10 cellular contexts compared by ENCODE assay signal in the genomic region with DNA sequence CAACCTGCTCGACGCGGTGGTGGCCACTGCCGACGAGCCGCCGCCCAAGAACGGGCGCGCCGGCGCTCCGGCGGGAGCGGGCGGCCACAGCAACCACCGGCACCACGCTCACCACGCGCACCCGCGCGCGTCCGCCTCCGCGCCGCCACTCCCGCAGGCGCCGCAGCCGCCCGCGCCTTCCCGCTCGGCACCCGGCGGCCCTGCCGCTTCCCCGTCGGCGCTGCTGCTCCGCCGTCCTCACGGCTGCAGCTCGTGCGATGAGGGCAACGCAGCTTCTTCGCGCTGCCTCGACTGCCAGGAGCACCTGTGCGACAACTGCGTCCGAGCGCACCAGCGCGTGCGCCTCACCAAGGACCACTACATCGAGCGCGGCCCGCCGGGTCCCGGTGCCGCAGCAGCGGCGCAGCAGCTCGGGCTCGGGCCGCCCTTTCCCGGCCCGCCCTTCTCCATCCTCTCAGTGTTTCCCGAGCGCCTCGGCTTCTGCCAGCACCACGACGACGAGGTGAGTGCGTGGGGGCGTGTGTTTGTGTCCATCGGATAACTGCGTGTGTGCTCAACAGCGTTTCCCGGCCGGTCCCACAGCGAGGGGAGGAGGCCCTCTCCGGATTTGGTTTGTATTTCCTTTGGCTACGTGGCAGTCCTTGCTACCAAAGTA. TPM values are rescaled to one million over a fixed set of nuclear protein-coding genes. Genes with fewer than 3 reads are reported as not detected.
DNase-seq lines count a peak whose midpoint lies in the region; ATAC-seq and TF ChIP-seq lines count a peak whose summit lies in the region.
"Had no signal": no experiment of that assay in that cellular context is flagged by ENCODE, and none has a peak within 500 bp of the region (broad histone marks: within the 10 kb centered on the region; RNA-seq: fewer than 3 reads in every experiment).

No MANE protein-coding gene starts in this region.

- TF ChIP-seq POLR2A in heart left ventricle (IDR thresholded peaks at IDR 0.05) = no peak

- H3K27ac ChIP-seq in right cardiac atrium (ENCODE audit: low read length) = no peak overlapping the region
- H3K27ac ChIP-seq in heart left ventricle = no peak overlapping the region
- H3K27ac ChIP-seq in upper lobe of right lung = peak overlapping the region; percentile 60

- H3K36me3 ChIP-seq in heart left ventricle = no peaks in the 10 kb centered on the region
- no peaks in the 10 kb centered on the region for H3K36me3 ChIP-seq in upper lobe of right lung

- DNase-seq in right cardiac atrium (no peak), heart left ventricle (no peak), lung microvascular endothelial cell (ENCODE audit: low read depth in 2 of 2) (peak; percentile 4 to 11), upper lobe of right lung (peak; percentile 75), H4 (ENCODE audit: low spot score) (no peak), NCI-H82 treated with DMSO at 0.1 percent for 48 hours (lab: John Stamatoyannopoulos, UW; ENCODE audit: unreplicated experiment) (no peak)
- DNase-seq in activated naive CD4-positive, alpha-beta T cell treated with anti-CD3 and anti-CD28 coated beads, Interleukin-2, amount 50 U/mL, for 16 hours = peak; percentile 11
- DNase-seq: GF-D8, NCI-H446 treated with DMSO at 0.1 percent for 48 hours had no signal

- H3K27me3 ChIP-seq in right cardiac atrium (ENCODE audit: control insufficient read depth, insufficient read depth) (no peaks in the 10 kb centered on the region), heart left ventricle (peaks cover 33 to 74% (median 50%) of the 10 kb centered on the region in 9 donors), upper lobe of right lung (peaks cover 35% of the 10 kb centered on the region)

- H3K4me3 ChIP-seq in right cardiac atrium (ENCODE audit: low read length) (peak overlapping the region; percentile 29), heart left ventricle (peak overlapping the region in 6 of 12 donors; percentile 8 to 63 (median 49)), upper lobe of right lung (peak overlapping the region; percentile 56)

- no peaks in the 10 kb centered on the region for H3K9me3 ChIP-seq in right cardiac atrium (ENCODE audit: control insufficient read depth, low read length)
- no peaks in the 10 kb centered on the region for H3K9me3 ChIP-seq in heart left ventricle
- H3K9me3 ChIP-seq in upper lobe of right lung = no peaks in the 10 kb centered on the region

- intact Hi-C loops in right cardiac atrium (cut with DNase I) (no loop called here), heart left ventricle (cut with DNase I) (no loop called here), upper lobe of right lung (cut with DNase I) (no loop called here)

- TF ChIP-seq CTCF in heart left ventricle (IDR thresholded peaks at IDR 0.05) (no peak), upper lobe of right lung (IDR thresholded peaks at IDR 0.05) (no peak)

- ATAC-seq in right cardiac atrium = no peak
- no peak for ATAC-seq in heart left ventricle
- peak; percentile 20 for ATAC-seq in upper lobe of right lung
- ATAC-seq in GM21447 (IDR thresholded peaks at IDR 0.05; ENCODE audit: unreplicated experiment) = no peak

- peaks cover 5% of the 10 kb centered on the region for H3K4me1 ChIP-seq in right cardiac atrium (ENCODE audit: control insufficient read depth, insufficient read depth, low read length)
- peaks cover 0 to 35% (median 7%) of the 10 kb centered on the region in 12 donors for H3K4me1 ChIP-seq in heart left ventricle
- H3K4me1 ChIP-seq in upper lobe of right lung = peaks cover 6% of the 10 kb centered on the region

- 3% methylated on average over 88 of the region's 88 CpGs for WGBS in right cardiac atrium
- 3 to 8% (median 5%) methylated on average over 13 to 88 of the region's 88 CpGs for WGBS in heart left ventricle, 4 donors

RNA-seq across cellular contexts. Expression of a gene that starts 0.8 kb away (rescaled TPM):
- total RNA-seq in right cardiac atrium (not detected), heart left ventricle (under 1 TPM in 2 of 9 donors, not detected in 7; 0.05 TPM), lung microvascular endothelial cell (not detected in 2 replicates), upper lobe of right lung (2.2 TPM)
- polyA plus RNA-seq in right cardiac atrium (not detected), heart left ventricle (not detected)
- total RNA-seq in H4 (2014; rRNA removed; shearing (Covaris generic)) = 0.02 TPM in 1 of 2 replicates, not detected in the other

Comparison
In these comparisons a context has a peak if more than half of its experiments do, and no peak if none do; other contexts are left out.
1. DNase-seq: peak in activated naive CD4-positive, alpha-beta T cell treated with anti-CD3 and anti-CD28 coated beads, Interleukin-2, amount 50 U/mL, for 16 hours (single experiment), lung microvascular endothelial cell (2 of 2) and upper lobe of right lung (single experiment); none in right cardiac atrium (0 of 3), heart left ventricle (0 of 5), H4 (single experiment) and NCI-H82 treated with DMSO at 0.1 percent for 48 hours (single experiment).